ENCODE assay signal across 2 cellular contexts in genomic region chr3:149314807-149315578, GRCh38.
TF ChIP-seq lines count a peak whose summit lies in the region.

No MANE protein-coding gene starts in this region.

TF ChIP-seq in IMR-90, 13 proteins besides CTCF, POLR2A, EP300 and RAD21:
- TF ChIP-seq FOS (IDR thresholded peaks at IDR 0.05; ENCODE audit: low read depth, low read length) (peak; percentile 41; the same call in 1 of the 2 replicates), CEBPB (IDR thresholded peaks at IDR 0.05; ENCODE audit: low read depth, low read length) (no peak)
TF ChIP-seq in IMR-90: peak in this region for 1.

TF ChIP-seq in endothelial cell of umbilical vein, 7 proteins besides CTCF, POLR2A, EP300 and RAD21:
- TF ChIP-seq JUN (IDR thresholded peaks at IDR 0.05; ENCODE audit: borderline replicate concordance, insufficient read depth, insufficient read length, low read depth) (peak; percentile 14), POLR2AphosphoS5 (IDR thresholded peaks at IDR 0.05; ENCODE audit: insufficient read depth, low read depth, low read length) (no peak), MYC (IDR thresholded peaks at IDR 0.05; ENCODE audit: low read depth, low read length) (no peak), FOS (IDR thresholded peaks at IDR 0.05; ENCODE audit: borderline replicate concordance, insufficient read depth, low read length) (peak; percentile 45), MAX (IDR thresholded peaks at IDR 0.05; ENCODE audit: insufficient read depth, insufficient read length) (no peak), EZH2 (IDR thresholded peaks at IDR 0.05; ENCODE audit: borderline replicate concordance, low read depth, low read length, severe bottlenecking) (no peak)
